18 cellular contexts compared by ENCODE assay signal in the genomic region with DNA sequence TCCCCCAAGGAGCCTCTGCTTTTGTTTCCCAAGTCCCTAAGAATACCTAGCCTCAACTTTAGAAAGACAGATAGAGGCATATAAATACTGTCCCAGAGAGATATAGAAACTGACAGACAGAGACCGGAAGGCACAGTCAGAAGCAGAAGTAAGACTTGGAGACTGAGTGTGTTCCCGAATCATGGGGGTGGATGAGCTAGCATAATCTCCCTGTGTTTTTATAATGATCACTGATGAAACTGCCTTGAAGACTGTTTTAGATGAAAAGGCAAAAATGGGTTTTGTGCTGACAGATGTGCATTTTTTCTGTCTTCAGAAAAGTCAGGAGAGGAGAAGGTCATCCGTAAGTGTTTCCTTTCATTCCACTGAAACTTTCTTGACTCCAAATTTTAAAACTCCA. TPM values are rescaled to one million over a fixed set of nuclear protein-coding genes. Genes with fewer than 3 reads are reported as not detected.
DNase-seq lines count a peak whose midpoint lies in the region; ATAC-seq and TF ChIP-seq lines count a peak whose summit lies in the region.
"Had no signal": no experiment of that assay in that cellular context is flagged by ENCODE, and none has a peak within 500 bp of the region (broad histone marks: within the 10 kb centered on the region; RNA-seq: fewer than 3 reads in every experiment).

No MANE protein-coding gene starts in this region.

- H4K20me1 ChIP-seq in DOHH2 (ENCODE audit: control insufficient read depth, insufficient read depth, low read depth, low read length) = no peaks in the 10 kb centered on the region
- H4K20me1 ChIP-seq: BLaER1 treated with 17β-estradiol and CSF1 and Interleukin-3, amounts not matched to agents 10 nM and 100 nM had no signal

- H3K27me3 ChIP-seq in DOHH2 (ENCODE audit: control insufficient read depth, low read length) (peaks cover 29% of the 10 kb centered on the region), mesenchymal stem cell (ENCODE audit: control insufficient read depth in 1 of 2, insufficient read depth in 1 of 2, low read length in 2 of 2) (peaks cover 4 to 44% of the 10 kb centered on the region in 2 experiments)
- H3K27me3 ChIP-seq: BLaER1 treated with 17β-estradiol and CSF1 and Interleukin-3, amounts not matched to agents 10 nM and 100 nM had no signal

- no peak overlapping the region for H4K91ac ChIP-seq in mesenchymal stem cell (ENCODE audit: low read length)

- WGBS in mesenchymal stem cell = 66% methylated on average over 3 of the region's 3 CpGs

- H2AFZ ChIP-seq in mesenchymal stem cell (ENCODE audit: low read depth, low read length) = no peak overlapping the region

- H2BK12ac ChIP-seq in mesenchymal stem cell (ENCODE audit: low read length in 2 of 2) = no peak overlapping the region

- H3K18ac ChIP-seq in mesenchymal stem cell (ENCODE audit: low read depth in 1 of 2, low read length in 2 of 2) = no peak overlapping the region

- no peaks in the 10 kb centered on the region for H3K9me2 ChIP-seq in DOHH2 (replicated peaks; ENCODE audit: control insufficient read depth, low read length)

- H3K27ac ChIP-seq in DOHH2 (ENCODE audit: low read depth, low read length) (no peak overlapping the region), mesenchymal stem cell (ENCODE audit: low read length, poor library complexity, severe bottlenecking) (no peak overlapping the region)
- H3K27ac ChIP-seq: BLaER1 treated with 17β-estradiol and CSF1 and Interleukin-3, amounts not matched to agents 10 nM and 100 nM; cardiac muscle cell had no signal

- in situ Hi-C loops in astrocyte of the spinal cord (cut with HindIII; ENCODE audit: low sequenced_read_pairs) = no loop called here

- no peak overlapping the region for H3K4me3 ChIP-seq in DOHH2 (ENCODE audit: low read length)
- no peak overlapping the region for H3K4me3 ChIP-seq in NB4 (ENCODE audit: low read depth, low read length)
- no peak overlapping the region for H3K4me3 ChIP-seq in astrocyte of the spinal cord (ENCODE audit: low read depth, low read length)
- no peak overlapping the region for H3K4me3 ChIP-seq in mesenchymal stem cell (ENCODE audit: insufficient read depth in 1 of 2, low read depth in 1 of 2, low read length in 2 of 2)
- H3K4me3 ChIP-seq: BLaER1 treated with 17β-estradiol and CSF1 and Interleukin-3, amounts not matched to agents 10 nM and 100 nM; cardiac muscle cell; mucosa of descending colon; spleen had no signal

- TF ChIP-seq POLR2A in NB4 (IDR thresholded peaks at IDR 0.05; ENCODE audit: extremely low read depth, insufficient read length) = no peak

- no peak overlapping the region for H3K4ac ChIP-seq in mesenchymal stem cell (ENCODE audit: low read depth in 1 of 2, low read length in 2 of 2)

- DNase-seq in NB4 (ENCODE audit: low read depth) (peak; percentile 55), astrocyte of the spinal cord (ENCODE audit: low read depth, low spot score) (peak; percentile 5), mesenchymal stem cell (no peak), NCI-H82 (lab: John Stamatoyannopoulos, UW) (no peak), NCI-H2171 (lab: John Stamatoyannopoulos, UW) (no peak), NCI-H82 treated with DMSO at 0.1 percent for 48 hours (lab: John Stamatoyannopoulos, UW; ENCODE audit: unreplicated experiment) (no peak)
- DNase-seq: activated CD4-positive, CD25-positive, alpha-beta regulatory T cell treated with anti-CD3 and anti-CD28 coated beads, Interleukin-2, amount 50 U/mL, for 72 hours; DMS79 treated with DMSO at 0.1 percent for 48 hours; mucosa of descending colon; NCI-H1105 treated with DMSO at 0.1 percent for 48 hours; NCI-H2227 treated with DMSO at 0.1 percent for 48 hours; stimulated activated naive CD8-positive, alpha-beta T cell treated with anti-CD3 and anti-CD28 coated beads, Interleukin-15, Interleukin-2, amounts not matched to agents 100 U/mL and 50 U/mL, for 24 hours; T-cell had no signal

- peak overlapping the region; percentile 66 for H3K9ac ChIP-seq in mesenchymal stem cell (ENCODE audit: low read length)
- H3K9ac ChIP-seq: BLaER1 treated with 17β-estradiol and CSF1 and Interleukin-3, amounts not matched to agents 10 nM and 100 nM had no signal

- no peak for ATAC-seq in GM18867 (IDR thresholded peaks at IDR 0.05; ENCODE audit: unreplicated experiment)
- ATAC-seq: mucosa of descending colon; stimulated activated naive CD8-positive, alpha-beta T cell treated with anti-CD3 and anti-CD28 coated beads, Interleukin-15, Interleukin-2, amounts not matched to agents 100 U/mL and 50 U/mL, for 24 hours; T-cell had no signal

- no peaks in the 10 kb centered on the region for H3K79me2 ChIP-seq in DOHH2 (ENCODE audit: control insufficient read depth, low read length)

- H4K8ac ChIP-seq in mesenchymal stem cell (ENCODE audit: low read length) = no peak overlapping the region

- no peaks in the 10 kb centered on the region for H3F3A ChIP-seq in DOHH2 (ENCODE audit: control insufficient read depth, insufficient read depth)

- no peak overlapping the region for H3K14ac ChIP-seq in mesenchymal stem cell (ENCODE audit: low read length in 2 of 2)

- H2AK5ac ChIP-seq in mesenchymal stem cell (ENCODE audit: low read length, severe bottlenecking) = no peak overlapping the region

- H3K4me2 ChIP-seq in DOHH2 (ENCODE audit: low read length) (peak overlapping the region; percentile 50; the same call in 1 of the 2 replicates), mesenchymal stem cell (ENCODE audit: low read length, poor library complexity, severe bottlenecking) (no peak overlapping the region)

- no peak overlapping the region for H2BK5ac ChIP-seq in mesenchymal stem cell (ENCODE audit: low read depth, low read length, poor library complexity, severe bottlenecking)

- no peak overlapping the region for H2BK120ac ChIP-seq in mesenchymal stem cell (ENCODE audit: low read depth, low read length)

- H3K4me1 ChIP-seq in DOHH2 (ENCODE audit: control insufficient read depth, low read length) (peaks cover 10% of the 10 kb centered on the region), mesenchymal stem cell (ENCODE audit: control insufficient read depth, insufficient read depth, low read depth, low read length) (no peaks in the 10 kb centered on the region)

- H2BK15ac ChIP-seq in mesenchymal stem cell (ENCODE audit: low read depth, poor library complexity, severe bottlenecking) = no peak overlapping the region

- no peaks in the 10 kb centered on the region for H3K79me1 ChIP-seq in mesenchymal stem cell (replicated peaks; ENCODE audit: low read length, poor library complexity, severe bottlenecking)

- H3K36me3 ChIP-seq in DOHH2 (ENCODE audit: control insufficient read depth, low read length) = no peaks in the 10 kb centered on the region
- H3K36me3 ChIP-seq in mesenchymal stem cell (ENCODE audit: control insufficient read depth in 1 of 2, insufficient read depth in 2 of 2, low read depth in 1 of 2, low read length in 2 of 2) = no peaks in the 10 kb centered on the region
- H3K36me3 ChIP-seq: BLaER1 treated with 17β-estradiol and CSF1 and Interleukin-3, amounts not matched to agents 10 nM and 100 nM; cardiac muscle cell; spleen had no signal

- no peak overlapping the region for H3K23ac ChIP-seq in mesenchymal stem cell (ENCODE audit: low read length in 2 of 2)

- no peak for TF ChIP-seq CTCF in DOHH2 (IDR thresholded peaks at IDR 0.05; ENCODE audit: low read depth, low read length, poor library complexity, severe bottlenecking)
- no peak for TF ChIP-seq CTCF in NB4 (IDR thresholded peaks at IDR 0.05; ENCODE audit: low read depth, low read length)
- no peak for TF ChIP-seq CTCF in astrocyte of the spinal cord (IDR thresholded peaks at IDR 0.05; ENCODE audit: low read depth, low read length)

- H3K9me3 ChIP-seq in DOHH2 (ENCODE audit: control insufficient read depth, insufficient read depth, low read length) (no peaks in the 10 kb centered on the region), mesenchymal stem cell (ENCODE audit: control insufficient read depth, low read length) (no peaks in the 10 kb centered on the region)
- H3K9me3 ChIP-seq: BLaER1 treated with 17β-estradiol and CSF1 and Interleukin-3, amounts not matched to agents 10 nM and 100 nM; mucosa of descending colon; spleen had no signal

RNA-seq across cellular contexts. Expression of gene PSMD3, which starts 8.3 kb away (rescaled TPM):
- 79.8 TPM for polyA plus RNA-seq in mesenchymal stem cell (2013, experiment 1 of 2)
- 79.0 TPM for polyA plus RNA-seq in mesenchymal stem cell (2013, experiment 2 of 2)

RNA-seq across cellular contexts. Expression of gene GSDMA, which starts 9.5 kb away (rescaled TPM):
- polyA plus RNA-seq in mesenchymal stem cell (2013, experiment 1 of 2) = not detected
- not detected for polyA plus RNA-seq in mesenchymal stem cell (2013, experiment 2 of 2)
- polyA plus RNA-seq: cardiac muscle cell had no signal

RNA-seq across cellular contexts. Expression of gene CSF3, which starts 43.0 kb away (rescaled TPM):
- polyA plus RNA-seq in mesenchymal stem cell (2013, experiment 1 of 2) = not detected
- polyA plus RNA-seq in mesenchymal stem cell (2013, experiment 2 of 2) = 0.05 TPM
- polyA plus RNA-seq: cardiac muscle cell had no signal

RNA-seq across cellular contexts. Expression of gene LRRC3C, which starts 44.7 kb away (rescaled TPM):
- not detected for polyA plus RNA-seq in mesenchymal stem cell (2013, experiment 1 of 2)
- polyA plus RNA-seq in mesenchymal stem cell (2013, experiment 2 of 2) = not detected
- polyA plus RNA-seq: cardiac muscle cell had no signal

RNA-seq across cellular contexts. Expression of gene ORMDL3, which starts 44.9 kb away (rescaled TPM):
- polyA plus RNA-seq in mesenchymal stem cell (2013, experiment 1 of 2) = 117 TPM
- 129 TPM for polyA plus RNA-seq in mesenchymal stem cell (2013, experiment 2 of 2)

Comparison
In these comparisons a context has a peak if more than half of its experiments do, and no peak if none do; other contexts are left out.
1. DNase-seq: peak in NB4 (single experiment) and astrocyte of the spinal cord (single experiment); none in mesenchymal stem cell (single experiment), NCI-H82 (single experiment), NCI-H2171 (single experiment) and NCI-H82 treated with DMSO at 0.1 percent for 48 hours (single experiment).